23 cellular contexts compared by ENCODE assay signal in the genomic region with DNA sequence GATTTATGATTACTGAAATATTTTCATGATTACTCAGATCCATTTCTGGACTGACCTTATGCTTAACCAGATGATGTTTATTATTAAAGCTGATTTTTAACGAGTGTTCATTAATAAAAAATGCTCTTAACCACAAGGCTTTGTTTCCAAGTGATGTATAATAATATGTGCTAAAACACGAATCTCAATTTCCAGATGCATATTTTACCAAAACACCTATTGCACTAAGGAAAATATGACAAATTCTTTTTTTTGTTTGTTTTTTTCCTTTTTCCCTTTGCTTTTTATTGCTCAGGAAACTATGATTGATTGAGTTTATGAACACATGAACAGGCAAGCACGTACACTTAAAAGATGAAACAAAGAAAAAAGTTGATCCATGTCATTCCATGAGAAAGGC.
"Had no signal": no experiment of that assay in that cellular context is flagged by ENCODE, and none has a peak within 500 bp of the region (broad histone marks: within the 10 kb centered on the region; RNA-seq: fewer than 3 reads in every experiment).

No MANE protein-coding gene starts in this region.

- H3K27ac ChIP-seq: brain microvascular endothelial cell, tibial artery had no signal

- H3K9me3 Mint-ChIP-seq: activated CD4-positive, alpha-beta T cell treated with anti-CD3 and anti-CD28 coated beads, Interleukin-2, amount 10 ng/mL, durations not matched to agents 7 days and 5 days; activated naive CD4-positive, alpha-beta T cell treated with anti-CD3 and anti-CD28 coated beads, Interleukin-2, amount 10 ng/mL, durations not matched to agents 7 days and 5 days; activated naive CD8-positive, alpha-beta T cell treated with anti-CD3 and anti-CD28 coated beads, Interleukin-2, amount 50 U/mL, for 24 hours; activated T-cell treated with anti-CD3 and anti-CD28 coated beads, Interleukin-2, amount 50 U/mL, for 4 hours; naive B cell; neural crest cell had no signal

- FAIRE-seq: islet of Langerhans had no signal

- ATAC-seq: activated CD4-positive, CD25-positive, alpha-beta regulatory T cell treated with anti-CD3 and anti-CD28 coated beads, Interleukin-2, amount 50 U/mL, for 24 hours; activated naive CD8-positive, alpha-beta T cell treated with anti-CD3 and anti-CD28 coated beads, Interleukin-2, amount 50 U/mL, for 24 hours; activated T-cell treated with anti-CD3 and anti-CD28 coated beads, Interleukin-2, amount 50 U/mL, for 4 hours; left lobe of liver; stimulated activated naive CD8-positive, alpha-beta T cell treated with anti-CD3 and anti-CD28 coated beads, Interleukin-15, Interleukin-2, amounts not matched to agents 100 U/mL and 50 U/mL, for 24 hours had no signal

- H3K4me3 Mint-ChIP-seq: activated CD4-positive, alpha-beta T cell treated with anti-CD3 and anti-CD28 coated beads, Interleukin-2, amount 10 ng/mL, durations not matched to agents 7 days and 5 days; activated naive CD4-positive, alpha-beta T cell treated with anti-CD3 and anti-CD28 coated beads, Interleukin-2, amount 10 ng/mL, durations not matched to agents 7 days and 5 days; activated naive CD8-positive, alpha-beta T cell treated with anti-CD3 and anti-CD28 coated beads, Interleukin-2, amount 50 U/mL, for 24 hours; activated T-cell treated with anti-CD3 and anti-CD28 coated beads, Interleukin-2, amount 50 U/mL, for 4 hours; neural crest cell had no signal

- H3K27me3 ChIP-seq: brain microvascular endothelial cell, tibial artery had no signal

- H3K36me3 ChIP-seq: brain microvascular endothelial cell, tibial artery had no signal

- H3K27ac Mint-ChIP-seq: activated CD4-positive, alpha-beta T cell treated with anti-CD3 and anti-CD28 coated beads, Interleukin-2, amount 10 ng/mL, durations not matched to agents 7 days and 5 days; activated naive CD4-positive, alpha-beta T cell treated with anti-CD3 and anti-CD28 coated beads, Interleukin-2, amount 10 ng/mL, durations not matched to agents 7 days and 5 days; activated naive CD8-positive, alpha-beta T cell treated with anti-CD3 and anti-CD28 coated beads, Interleukin-2, amount 50 U/mL, for 24 hours had no signal

- H3K4me3 ChIP-seq: lung, mucosa of descending colon, tibial artery had no signal

- DNase-seq: activated CD4-positive, alpha-beta T cell treated with anti-CD3 and anti-CD28 coated beads, Interleukin-2, amount 10 ng/mL, durations not matched to agents 7 days and 5 days; activated CD8-positive, alpha-beta memory T cell treated with anti-CD3 and anti-CD28 coated beads, Interleukin-2, amount 50 U/mL, for 4 hours; activated naive CD4-positive, alpha-beta T cell treated with anti-CD3 and anti-CD28 coated beads, Interleukin-2, amount 10 ng/mL, durations not matched to agents 7 days and 5 days; activated naive CD8-positive, alpha-beta T cell treated with anti-CD3 and anti-CD28 coated beads, Interleukin-2, amount 50 U/mL, for 24 hours; activated T-cell treated with anti-CD3 and anti-CD28 coated beads, Interleukin-2, amount 50 U/mL, for 4 hours; anterior cingulate cortex; brain microvascular endothelial cell; cortex of kidney; effector CD8-positive, alpha-beta T cell; foreskin fibroblast; hippocampal formation; mucosa of descending colon; naive B cell; retina; stimulated activated naive CD8-positive, alpha-beta T cell treated with anti-CD3 and anti-CD28 coated beads, Interleukin-15, Interleukin-2, amounts not matched to agents 100 U/mL and 50 U/mL, for 24 hours; substantia nigra; T1000; tibial artery had no signal

- H3K27me3 Mint-ChIP-seq: activated naive CD8-positive, alpha-beta T cell treated with anti-CD3 and anti-CD28 coated beads, Interleukin-2, amount 50 U/mL, for 24 hours; naive B cell had no signal

- H3K9me3 ChIP-seq: mucosa of descending colon, tibial artery had no signal

- H3K36me3 Mint-ChIP-seq: activated naive CD4-positive, alpha-beta T cell treated with anti-CD3 and anti-CD28 coated beads, Interleukin-2, amount 10 ng/mL, durations not matched to agents 7 days and 5 days; naive B cell had no signal
